ENCODE assay signal across 9 cellular contexts in genomic region chr11:104897891-104898684, GRCh38. TPM values are rescaled to one million over a fixed set of nuclear protein-coding genes. Genes with fewer than 3 reads are reported as not detected.
DNase-seq lines count a peak whose midpoint lies in the region; ATAC-seq, FAIRE-seq and TF ChIP-seq lines count a peak whose summit lies in the region.
"Had no signal": no experiment of that assay in that cellular context is flagged by ENCODE, and none has a peak within 500 bp of the region (broad histone marks: within the 10 kb centered on the region; RNA-seq: fewer than 3 reads in every experiment).

CASP12 (minus strand) TSS chr11:104898460.

- DNase-seq in right lobe of liver: no peak
- DNase-seq in HepG2 (ENCODE audit: low spot score): no peak
- DNase-seq in activated naive CD8-positive, alpha-beta T cell treated with anti-CD3 and anti-CD28 coated beads, Interleukin-2, amount 10 ng/mL, durations not matched to agents 7 days and 5 days: no peak
- peak; percentile 86 to 98 for DNase-seq in lung microvascular endothelial cell (ENCODE audit: low read depth in 2 of 2)
- no peak for DNase-seq in NK-92 treated with Interleukin-12 subunit alpha and Interleukin-12 subunit beta, amount 100 ng/mL, for 24 hours (lab: John Stamatoyannopoulos, UW)
- no peak for DNase-seq in COR-L47 (lab: John Stamatoyannopoulos, UW)

- no peak within 1 kb of the TSS for H2AFZ ChIP-seq in HepG2 (ENCODE audit: low read length)

- TF ChIP-seq EP300 in HepG2 (IDR thresholded peaks at IDR 0.05; ENCODE audit: low read depth in 2 of 2, low read length in 2 of 2) (no peak), HepG2 (CRISPR knock-in tag; IDR thresholded peaks at IDR 0.05; ENCODE audit: borderline replicate concordance) (no peak)

- no peak for TF ChIP-seq RAD21 in HepG2 (CRISPR knock-in tag; IDR thresholded peaks at IDR 0.05)

- TF ChIP-seq POLR2A in right lobe of liver (IDR thresholded peaks at IDR 0.05) (no peak), HepG2 (IDR thresholded peaks at IDR 0.05; ENCODE audit: insufficient read depth in 1 of 2, low read depth in 2 of 2, low read length in 2 of 2) (no peak)

- no peaks in the 10 kb centered on the region for H3K4me1 ChIP-seq in right lobe of liver
- H3K4me1 ChIP-seq in HepG2 (ENCODE audit: insufficient read depth, low read length): no peaks in the 10 kb centered on the region

- H3K27me3 Mint-ChIP-seq in activated naive CD8-positive, alpha-beta T cell treated with anti-CD3 and anti-CD28 coated beads, Interleukin-2, amount 10 ng/mL, durations not matched to agents 7 days and 5 days: peaks cover 2% of the 10 kb centered on the region

- WGBS in right lobe of liver (ENCODE audit: insufficient coverage, low coverage, low lambda C conversion rate, missing lambda C conversion rate): 29% methylated on average over 9 of the region's 9 CpGs
- WGBS in HepG2 (ENCODE audit: low lambda C conversion rate): 27% methylated on average over 9 of the region's 9 CpGs

- H3K9me3 ChIP-seq in right lobe of liver (no peaks in the 10 kb centered on the region), HepG2 (ENCODE audit: low read length) (no peaks in the 10 kb centered on the region)

- no peak within 1 kb of the TSS for H3K9ac ChIP-seq in HepG2 (ENCODE audit: insufficient read depth, low read depth, low read length)

- peak within 1 kb of the TSS; percentile 31 for H3K27ac Mint-ChIP-seq in activated naive CD8-positive, alpha-beta T cell treated with anti-CD3 and anti-CD28 coated beads, Interleukin-2, amount 10 ng/mL, durations not matched to agents 7 days and 5 days

- TF ChIP-seq CTCF in right lobe of liver (IDR thresholded peaks at IDR 0.05) (no peak), HepG2 (CRISPR knock-in tag; IDR thresholded peaks at IDR 0.05) (no peak)

- no peak within 1 kb of the TSS for H3K4me2 ChIP-seq in HepG2 (ENCODE audit: low read depth, low read length)

- H3K9me3 Mint-ChIP-seq in activated naive CD8-positive, alpha-beta T cell treated with anti-CD3 and anti-CD28 coated beads, Interleukin-2, amount 10 ng/mL, durations not matched to agents 7 days and 5 days: peaks cover 4% of the 10 kb centered on the region

- no peaks in the 10 kb centered on the region for H4K20me1 ChIP-seq in HepG2 (ENCODE audit: insufficient read depth, low read length)

- peak within 1 kb of the TSS; percentile 30 for H3K4me3 Mint-ChIP-seq in activated naive CD8-positive, alpha-beta T cell treated with anti-CD3 and anti-CD28 coated beads, Interleukin-2, amount 10 ng/mL, durations not matched to agents 7 days and 5 days

- peaks cover 25% of the 10 kb centered on the region for H3K36me3 Mint-ChIP-seq in activated naive CD8-positive, alpha-beta T cell treated with anti-CD3 and anti-CD28 coated beads, Interleukin-2, amount 10 ng/mL, durations not matched to agents 7 days and 5 days

- peak within 1 kb of the TSS in 1 of 3 donors; percentile 3 for H3K27ac ChIP-seq in right lobe of liver
- no peak within 1 kb of the TSS for H3K27ac ChIP-seq in HepG2 (ENCODE audit: extremely low read length, insufficient read depth, low read length)

- in situ Hi-C loops in HepG2 (cut with HindIII; ENCODE audit: extremely low pct_ligation_motif_present, low pct_unique_long_range_greater_than_20kb): no loop called here

- FAIRE-seq in HepG2 (lab: Jason Lieb, UNC): no peak
- FAIRE-seq: D721Med had no signal

- ATAC-seq in right lobe of liver (peak in 3 of 4 donors; percentile 28 to 53 (median 41)), HepG2 (no peak), GM18520 (IDR thresholded peaks at IDR 0.05; ENCODE audit: unreplicated experiment) (no peak), HG03442 (IDR thresholded peaks at IDR 0.05; ENCODE audit: unreplicated experiment) (no peak)
- no peak for ATAC-seq in activated naive CD8-positive, alpha-beta T cell treated with anti-CD3 and anti-CD28 coated beads, Interleukin-2, amount 10 ng/mL, durations not matched to agents 7 days and 5 days (ENCODE audit: low read depth)

- H3K79me2 ChIP-seq in HepG2 (ENCODE audit: insufficient read depth, low read length): no peaks in the 10 kb centered on the region

- peaks cover 10% of the 10 kb centered on the region for H3K4me1 Mint-ChIP-seq in activated naive CD8-positive, alpha-beta T cell treated with anti-CD3 and anti-CD28 coated beads, Interleukin-2, amount 10 ng/mL, durations not matched to agents 7 days and 5 days

- H3K27me3 ChIP-seq in right lobe of liver (no peaks in the 10 kb centered on the region), HepG2 (ENCODE audit: control insufficient read depth in 1 of 2, insufficient read depth in 2 of 2, low read length in 2 of 2) (no peaks in the 10 kb centered on the region)

- CTCF ChIA-PET in HepG2 (lab: Yijun Ruan, JAX; ENCODE audit: low intra/inter-chr PET ratio, low total read pairs): no interaction called here

- no peak within 1 kb of the TSS for H3K4me3 ChIP-seq in right lobe of liver
- H3K4me3 ChIP-seq in HepG2 (replicated peaks in 1 of 3; ENCODE audit: insufficient read depth in 1 of 3, low read depth in 2 of 3, low read length in 3 of 3): no peak within 1 kb of the TSS

- POLR2A ChIA-PET in HepG2 (lab: Yijun Ruan, JAX): no interaction called here
- POLR2A ChIA-PET in activated naive CD8-positive, alpha-beta T cell treated with anti-CD3 and anti-CD28 coated beads, Interleukin-2, amount 10 ng/mL, durations not matched to agents 7 days and 5 days (lab: Charles Lee): interaction anchor here (0.5 to 0.7 kb wide), 2 partner anchors 33 to 237 kb away, joined by 3 read pairs; no protein-coding TSS in a partner anchor

- intact Hi-C loops in right lobe of liver (cut with DNase I) (no loop called here), HepG2 (cut with micrococcal nuclease; ENCODE audit: unreplicated experiment) (no loop called here)

- no TSS peak for BruUV-seq in HepG2 (replicated peaks; lab: Mats Ljungman, UMichigan)

- H3K36me3 ChIP-seq in right lobe of liver (no peaks in the 10 kb centered on the region), HepG2 (replicated peaks in 1 of 2; ENCODE audit: control insufficient read depth in 1 of 2, insufficient read depth in 2 of 2, low read length in 2 of 2) (no peaks in the 10 kb centered on the region)

TF ChIP-seq in HepG2, 621 proteins besides CTCF, POLR2A, EP300 and RAD21:
- TF ChIP-seq ZNF260 (CRISPR knock-in tag; IDR thresholded peaks at IDR 0.05; ENCODE audit: borderline replicate concordance, low read depth): no peak
- no peak for TF ChIP-seq AHR (CRISPR knock-in tag; IDR thresholded peaks at IDR 0.05)
- TF ChIP-seq ERF (CRISPR knock-in tag; IDR thresholded peaks at IDR 0.05): no peak
- TF ChIP-seq ZNF776 (CRISPR knock-in tag; IDR thresholded peaks at IDR 0.05): no peak
- no peak for TF ChIP-seq ZFAT (CRISPR knock-in tag; conservative IDR thresholded peaks at IDR 0.05)
- TF ChIP-seq ZMYM3 (CRISPR knock-in tag; IDR thresholded peaks at IDR 0.05): no peak
TF ChIP-seq in HepG2: peak in this region for 0.

RNA-seq across cellular contexts. Expression of gene CASP12, which starts in this region (rescaled TPM):
- total RNA-seq in right lobe of liver (not detected), HepG2 (2016; rRNA removed; fragmentation: Illumina TruSeq; extraction: Trizol) (not detected in 2 replicates), lung microvascular endothelial cell (5.0 and 7.0 TPM in 2 replicates)
- total RNA-seq in HepG2 (2016; cell fraction: cytosol; rRNA removed; fragmentation: Illumina TruSeq; extraction: Trizol; ENCODE audit: low read depth): not detected in 2 replicates
- not detected in 2 replicates for total RNA-seq in HepG2 (2016; cell fraction: insoluble cytoplasmic fraction; rRNA removed; fragmentation: Illumina TruSeq; extraction: Trizol)
- total RNA-seq in HepG2 (2016; cell fraction: membrane; rRNA removed; fragmentation: Illumina TruSeq; extraction: Trizol): not detected in 2 replicates
- total RNA-seq in HepG2 (2016; cell fraction: nucleus; rRNA removed; fragmentation: Illumina TruSeq; extraction: Trizol): not detected in 2 replicates
- polyA plus RNA-seq in HepG2 (2011; rRNA removed): not detected in 2 replicates
- not detected in 2 replicates for polyA plus RNA-seq in HepG2 (2011; cell fraction: cytosol; rRNA removed)
- not detected in 2 replicates for polyA plus RNA-seq in HepG2 (2011; cell fraction: nucleus; rRNA removed)
- not detected in 2 replicates for polyA plus RNA-seq in HepG2 (2012)
- not detected in 2 replicates for polyA plus RNA-seq in HepG2 (2016; cell fraction: cytosol; fragmentation: Illumina TruSeq; extraction: Trizol; ENCODE audit: low read depth)
- polyA plus RNA-seq in HepG2 (2016; cell fraction: insoluble cytoplasmic fraction; fragmentation: Illumina TruSeq; extraction: Trizol; ENCODE audit: low read depth): not detected in 2 replicates
- not detected in 2 replicates for polyA plus RNA-seq in HepG2 (2016; cell fraction: membrane; fragmentation: Illumina TruSeq; extraction: Trizol; ENCODE audit: low read depth)
- polyA plus RNA-seq in HepG2 (2016; cell fraction: nucleus; fragmentation: Illumina TruSeq; extraction: Trizol; ENCODE audit: insufficient read depth, low read depth): not detected in 2 replicates
- polyA minus RNA-seq in HepG2 (2011; rRNA and poly(A)+ RNA removed; ENCODE audit: low replicate concordance): not detected in 2 replicates
- not detected in 2 replicates for polyA minus RNA-seq in HepG2 (2011; cell fraction: cytosol; rRNA and poly(A)+ RNA removed)
- polyA minus RNA-seq in HepG2 (2011; cell fraction: nucleus; rRNA and poly(A)+ RNA removed): not detected in 2 replicates
- not detected for total RNA-seq in activated naive CD8-positive, alpha-beta T cell treated with anti-CD3 and anti-CD28 coated beads, Interleukin-2, amount 10 ng/mL, durations not matched to agents 7 days and 5 days

Comparison
In these comparisons a context has a peak if more than half of its experiments do, and no peak if none do; other contexts are left out.
1. Peak in ATAC-seq in right lobe of liver; RNA of the gene not detected or under 1 TPM.
2. DNase-seq: peak in lung microvascular endothelial cell (2 of 2); none in right lobe of liver (0 of 3), HepG2 (single experiment), activated naive CD8-positive, alpha-beta T cell treated with anti-CD3 and anti-CD28 coated beads, Interleukin-2, amount 10 ng/mL, durations not matched to agents 7 days and 5 days (single experiment), NK-92 treated with Interleukin-12 subunit alpha and Interleukin-12 subunit beta, amount 100 ng/mL, for 24 hours (single experiment) and COR-L47 (single experiment).